15 cellular contexts compared by ENCODE assay signal in genomic region chr6:100446115-100446921, GRCh38. TPM values are rescaled to one million over a fixed set of nuclear protein-coding genes. Genes with fewer than 3 reads are reported as not detected.
DNase-seq lines count a peak whose midpoint lies in the region; ATAC-seq and TF ChIP-seq lines count a peak whose summit lies in the region.
"Had no signal": no experiment of that assay in that cellular context is flagged by ENCODE, and none has a peak within 500 bp of the region (broad histone marks: within the 10 kb centered on the region; RNA-seq: fewer than 3 reads in every experiment).

No MANE protein-coding gene starts in this region.

- H3F3A ChIP-seq in SK-N-SH (replicated peaks; ENCODE audit: insufficient read depth), result no peaks in the 10 kb centered on the region

- H3K4me3 ChIP-seq in SK-N-SH (ENCODE audit: low read depth in 2 of 2, low read length in 1 of 2) (no peak overlapping the region), esophagus muscularis mucosa (peak overlapping the region in 3 of 4 donors; percentile 1 to 38 (median 11))
- H3K4me3 ChIP-seq: MG63, SK-N-MC had no signal

- TF ChIP-seq CTCF in SK-N-SH (IDR thresholded peaks at IDR 0.05) (no peak), esophagus muscularis mucosa (IDR thresholded peaks at IDR 0.05) (no peak)
- no peak for TF ChIP-seq CTCF in CD4-positive, alpha-beta T cell (IDR thresholded peaks at IDR 0.05)

- no peaks in the 10 kb centered on the region for H3K79me2 ChIP-seq in SK-N-SH (ENCODE audit: insufficient read depth)

- H3K36me3 ChIP-seq in SK-N-SH (replicated peaks in 1 of 2; ENCODE audit: control insufficient read depth in 1 of 2, insufficient read depth in 2 of 2, low read length in 1 of 2), result no peaks in the 10 kb centered on the region
- H3K36me3 ChIP-seq in esophagus muscularis mucosa, result no peaks in the 10 kb centered on the region

- H3K27ac ChIP-seq in SK-N-SH (ENCODE audit: low read depth in 2 of 2, low read length in 1 of 2) (no peak overlapping the region), esophagus muscularis mucosa (replicated peaks in 1 of 4) (no peak overlapping the region)
- H3K27ac ChIP-seq in CD4-positive, alpha-beta T cell (ENCODE audit: low read depth, low read length), result no peak overlapping the region
- H3K27ac ChIP-seq: SK-N-MC had no signal

- peaks cover 0 to 2% (median 0%) of the 10 kb centered on the region in 3 donors for H3K9me3 Mint-ChIP-seq in IgD-negative memory B cell
- H3K9me3 Mint-ChIP-seq in CD4-positive, alpha-beta T cell, result no peaks in the 10 kb centered on the region
- H3K9me3 Mint-ChIP-seq: activated CD4-positive, alpha-beta T cell treated with anti-CD3 and anti-CD28 coated beads, Interleukin-2, amount 10 ng/mL, durations not matched to agents 7 days and 5 days had no signal

- H3K4me1 ChIP-seq in SK-N-SH (ENCODE audit: control insufficient read depth in 1 of 2, insufficient read depth in 2 of 2, low read depth in 1 of 2, low read length in 1 of 2) (no peaks in the 10 kb centered on the region; a peak in 1 of 4 replicates), esophagus muscularis mucosa (peaks cover 13 to 25% (median 20%) of the 10 kb centered on the region in 4 donors)

- no peaks in the 10 kb centered on the region for H3K9me2 ChIP-seq in SK-N-SH

- H3K4me2 ChIP-seq in SK-N-SH, result peak overlapping the region; percentile 56; the same call in 1 of the 2 replicates

- intact Hi-C loops in esophagus muscularis mucosa (cut with DNase I), result loop anchor here (10.0 kb wide), 1 partner anchor 842 kb away; the partner anchor contains the start of gene PRDM13
- intact Hi-C loops in CD4-positive, alpha-beta T cell (cut with DNase I, micrococcal nuclease), result no loop called here

- DNase-seq in SK-N-SH, result no peak
- DNase-seq in esophagus muscularis mucosa (ENCODE audit: extremely low spot score), result peak; percentile 90
- DNase-seq in renal cortical epithelial cell (ENCODE audit: low read depth), result peak; percentile 38
- DNase-seq in GM19238 (ENCODE audit: insufficient read length, low spot score), result no peak
- DNase-seq in CD4-positive, alpha-beta T cell, result no peak
- DNase-seq in NK-92 treated with Interleukin-12 subunit alpha and Interleukin-12 subunit beta, amount 100 ng/mL, for 24 hours (lab: John Stamatoyannopoulos, UW), result no peak
- DNase-seq: activated CD4-positive, alpha-beta T cell treated with anti-CD3 and anti-CD28 coated beads, Interleukin-2, amount 10 ng/mL, durations not matched to agents 7 days and 5 days; activated naive CD8-positive, alpha-beta T cell treated with anti-CD3 and anti-CD28 coated beads, Interleukin-2, amount 10 ng/mL, durations not matched to agents 7 days and 5 days; cortex of kidney; MG63 had no signal

- peak overlapping the region in 2 of 3 donors; percentile 3 to 11 for H3K27ac Mint-ChIP-seq in IgD-negative memory B cell
- H3K27ac Mint-ChIP-seq in CD4-positive, alpha-beta T cell, result no peak overlapping the region
- H3K27ac Mint-ChIP-seq: activated CD4-positive, alpha-beta T cell treated with anti-CD3 and anti-CD28 coated beads, Interleukin-2, amount 10 ng/mL, durations not matched to agents 7 days and 5 days; activated naive CD8-positive, alpha-beta T cell treated with anti-CD3 and anti-CD28 coated beads, Interleukin-2, amount 10 ng/mL, durations not matched to agents 7 days and 5 days had no signal

- H3K9ac ChIP-seq in SK-N-SH, result no peak overlapping the region

- no peak for TF ChIP-seq EP300 in SK-N-SH (IDR thresholded peaks at IDR 0.05; ENCODE audit: borderline replicate concordance in 1 of 2, low read depth in 1 of 2, low read length in 1 of 2)
- no peak for TF ChIP-seq EP300 in esophagus muscularis mucosa (IDR thresholded peaks at IDR 0.05)

- H3K36me3 Mint-ChIP-seq in IgD-negative memory B cell, result peaks cover 3% of the 10 kb centered on the region
- no peaks in the 10 kb centered on the region for H3K36me3 Mint-ChIP-seq in CD4-positive, alpha-beta T cell (ENCODE audit: low read depth)
- H3K36me3 Mint-ChIP-seq: activated naive CD8-positive, alpha-beta T cell treated with anti-CD3 and anti-CD28 coated beads, Interleukin-2, amount 10 ng/mL, durations not matched to agents 7 days and 5 days had no signal

- H3K27me3 ChIP-seq in SK-N-SH (ENCODE audit: insufficient read depth) (peaks cover 91% of the 10 kb centered on the region), esophagus muscularis mucosa (peaks cover 4 to 80% (median 53%) of the 10 kb centered on the region in 4 donors)
- peaks cover 60% of the 10 kb centered on the region for H3K27me3 ChIP-seq in CD4-positive, alpha-beta T cell (ENCODE audit: control insufficient read depth, insufficient read depth, low read length)
- H3K27me3 ChIP-seq: MG63 had no signal

- peak overlapping the region in 3 of 4 donors; percentile 19 to 63 (median 22) for H3K4me3 Mint-ChIP-seq in IgD-negative memory B cell
- H3K4me3 Mint-ChIP-seq in CD4-positive, alpha-beta T cell, result no peak overlapping the region
- H3K4me3 Mint-ChIP-seq: activated naive CD8-positive, alpha-beta T cell treated with anti-CD3 and anti-CD28 coated beads, Interleukin-2, amount 10 ng/mL, durations not matched to agents 7 days and 5 days had no signal

- CTCF ChIA-PET in SK-N-SH (lab: Yijun Ruan, JAX), result no interaction called here
- CTCF ChIA-PET in CD4-positive, alpha-beta T cell (lab: Charles Lee), result no interaction called here

- peaks cover 46% of the 10 kb centered on the region for H3K27me3 Mint-ChIP-seq in IgD-negative memory B cell
- peaks cover 13% of the 10 kb centered on the region for H3K27me3 Mint-ChIP-seq in CD4-positive, alpha-beta T cell

- H3K4me1 Mint-ChIP-seq in IgD-negative memory B cell, result peaks cover 0 to 5% (median 3%) of the 10 kb centered on the region in 3 donors
- H3K4me1 Mint-ChIP-seq in CD4-positive, alpha-beta T cell (ENCODE audit: low read depth), result peaks cover 13% of the 10 kb centered on the region

- TF ChIP-seq POLR2A in esophagus muscularis mucosa (IDR thresholded peaks at IDR 0.05; ENCODE audit: low read depth), result no peak

- H4K20me1 ChIP-seq in SK-N-SH (ENCODE audit: insufficient read depth), result no peaks in the 10 kb centered on the region

- POLR2A ChIA-PET in SK-N-SH (lab: Yijun Ruan, JAX), result no interaction called here
- POLR2A ChIA-PET in CD4-positive, alpha-beta T cell (lab: Charles Lee), result no interaction called here

- WGBS in SK-N-SH (ENCODE audit: low lambda C conversion rate), result 22% methylated on average over 20 of the region's 20 CpGs
- WGBS in esophagus muscularis mucosa, result 9% methylated on average over 19 of the region's 20 CpGs

- H3K9me3 ChIP-seq in SK-N-SH (no peaks in the 10 kb centered on the region), esophagus muscularis mucosa (no peaks in the 10 kb centered on the region)
- H3K9me3 ChIP-seq in CD4-positive, alpha-beta T cell (ENCODE audit: control insufficient read depth, low read length), result peaks cover 3% of the 10 kb centered on the region
- H3K9me3 ChIP-seq: MG63 had no signal

- TF ChIP-seq RAD21 in SK-N-SH (IDR thresholded peaks at IDR 0.05; ENCODE audit: low read length), result no peak

- no peak overlapping the region for H2AFZ ChIP-seq in SK-N-SH (ENCODE audit: low read depth)

- ATAC-seq in SK-N-SH treated with all-trans-retinoic acid at 6 μM for 48 hours, result no peak; the same call in 2 of the 3 replicates
- ATAC-seq in CD4-positive, alpha-beta T cell (ENCODE audit: poor library complexity), result no peak

TF ChIP-seq in SK-N-SH, 30 proteins besides CTCF, POLR2A, EP300 and RAD21:
- TF ChIP-seq, protein P1, sequence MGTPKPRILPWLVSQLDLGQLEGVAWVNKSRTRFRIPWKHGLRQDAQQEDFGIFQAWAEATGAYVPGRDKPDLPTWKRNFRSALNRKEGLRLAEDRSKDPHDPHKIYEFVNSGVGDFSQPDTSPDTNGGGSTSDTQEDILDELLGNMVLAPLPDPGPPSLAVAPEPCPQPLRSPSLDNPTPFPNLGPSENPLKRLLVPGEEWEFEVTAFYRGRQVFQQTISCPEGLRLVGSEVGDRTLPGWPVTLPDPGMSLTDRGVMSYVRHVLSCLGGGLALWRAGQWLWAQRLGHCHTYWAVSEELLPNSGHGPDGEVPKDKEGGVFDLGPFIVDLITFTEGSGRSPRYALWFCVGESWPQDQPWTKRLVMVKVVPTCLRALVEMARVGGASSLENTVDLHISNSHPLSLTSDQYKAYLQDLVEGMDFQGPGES (IDR thresholded peaks at IDR 0.05; ENCODE audit: low read depth, low read length), result no peak
- 0 out of 2 replicates have a peak, but pooled peaks have one; percentile 16 for TF ChIP-seq EZH2phosphoT487 (IDR thresholded peaks at IDR 0.05; ENCODE audit: borderline replicate concordance, low read depth)
TF ChIP-seq in SK-N-SH: peak in this region for 1.

TF ChIP-seq in SK-N-SH treated with all-trans-retinoic acid at 6 μM for 48 hours, 23 proteins besides CTCF, POLR2A, EP300 and RAD21:
- no peak for TF ChIP-seq OSR1 (CRISPR knock-in tag; IDR thresholded peaks at IDR 0.05)
- TF ChIP-seq ZNF70 (CRISPR knock-in tag; IDR thresholded peaks at IDR 0.05), result no peak
- TF ChIP-seq ZNF8 (CRISPR knock-in tag; IDR thresholded peaks at IDR 0.05), result no peak
- no peak for TF ChIP-seq ZFP3 (CRISPR knock-in tag; IDR thresholded peaks at IDR 0.05)
- TF ChIP-seq SNAI2 (CRISPR knock-in tag; IDR thresholded peaks at IDR 0.05), result no peak
- TF ChIP-seq CSDC2 (CRISPR knock-in tag; IDR thresholded peaks at IDR 0.05), result no peak
- no peak for TF ChIP-seq ESRRG (CRISPR knock-in tag; IDR thresholded peaks at IDR 0.05)

RNA-seq across cellular contexts. Expression of gene SIM1, which starts 18.4 kb away (rescaled TPM):
- polyA plus RNA-seq in SK-N-SH (2012; rRNA removed) (0.02 TPM in 1 of 2 replicates, not detected in the other), IgD-negative memory B cell (not detected)
- 0.01 and 0.03 TPM in 2 replicates for polyA plus RNA-seq in SK-N-SH (2012; cell fraction: cytosol; rRNA removed)
- 0.01 TPM in 1 of 2 replicates, not detected in the other for polyA plus RNA-seq in SK-N-SH (2012; cell fraction: nucleus; rRNA removed)
- total RNA-seq in esophagus muscularis mucosa (not detected), renal cortical epithelial cell (5.6 and 30.8 TPM in 2 replicates)
- not detected for total RNA-seq in CD4-positive, alpha-beta T cell
- total RNA-seq: activated CD4-positive, alpha-beta T cell treated with anti-CD3 and anti-CD28 coated beads, Interleukin-2, amount 10 ng/mL, durations not matched to agents 7 days and 5 days; activated naive CD8-positive, alpha-beta T cell treated with anti-CD3 and anti-CD28 coated beads, Interleukin-2, amount 10 ng/mL, durations not matched to agents 7 days and 5 days; glomerular endothelial cell; NCI-H460 had no signal

Comparison
In these comparisons a context has a peak if more than half of its experiments do, and no peak if none do; other contexts are left out.
1. DNase-seq: peak in esophagus muscularis mucosa (single experiment) and renal cortical epithelial cell (single experiment); none in SK-N-SH (single experiment), GM19238 (single experiment), CD4-positive, alpha-beta T cell (0 of 10) and NK-92 treated with Interleukin-12 subunit alpha and Interleukin-12 subunit beta, amount 100 ng/mL, for 24 hours (single experiment).
2. H3K4me3 ChIP-seq: peak in esophagus muscularis mucosa (3 of 4); none in SK-N-SH (0 of 2).